1 cellular context compared by ENCODE assay signal in genomic region chr18:57544958-57545661, GRCh38.
TF ChIP-seq lines count a peak whose summit lies in the region.

No MANE protein-coding gene starts in this region.

TF ChIP-seq in GM23338, 12 proteins besides CTCF, POLR2A, EP300 and RAD21 (continued from another document):
- TF ChIP-seq ETS1 (IDR thresholded peaks at IDR 0.05): no peak
- no peak for TF ChIP-seq ZNF331 (CRISPR knock-in tag; IDR thresholded peaks at IDR 0.05; ENCODE audit: low read depth)
- TF ChIP-seq POLR2AphosphoS5 (IDR thresholded peaks at IDR 0.05; ENCODE audit: low read depth): no peak
